ENCODE assay signal across 8 cellular contexts in genomic region chr20:5714261-5715041, GRCh38. TPM values are rescaled to one million over a fixed set of nuclear protein-coding genes. Genes with fewer than 3 reads are reported as not detected.
DNase-seq lines count a peak whose midpoint lies in the region; ATAC-seq and TF ChIP-seq lines count a peak whose summit lies in the region.

No MANE protein-coding gene starts in this region.

- H2AFZ ChIP-seq in mesenchymal stem cell (ENCODE audit: low read depth, low read length) = no peak overlapping the region

- H3K4ac ChIP-seq in mesenchymal stem cell (ENCODE audit: low read depth in 1 of 2, low read length in 2 of 2) = no peak overlapping the region

- no peak overlapping the region for H4K91ac ChIP-seq in mesenchymal stem cell (ENCODE audit: low read length)

- 71% methylated on average over 3 of the region's 4 CpGs for WGBS in mesenchymal stem cell

- no peak overlapping the region for H2BK5ac ChIP-seq in mesenchymal stem cell (ENCODE audit: low read depth, low read length, poor library complexity, severe bottlenecking)

- H3K79me1 ChIP-seq in mesenchymal stem cell (replicated peaks; ENCODE audit: low read length, poor library complexity, severe bottlenecking) = no peaks in the 10 kb centered on the region

- peaks cover 0 to 3% (median 0%) of the 10 kb centered on the region in 4 donors for H3K9me3 ChIP-seq in Peyer's patch
- H3K9me3 ChIP-seq in mesenchymal stem cell (ENCODE audit: control insufficient read depth, low read length) = peaks cover 15% of the 10 kb centered on the region

- H3K14ac ChIP-seq in mesenchymal stem cell (ENCODE audit: low read length in 2 of 2) = no peak overlapping the region

- H2BK120ac ChIP-seq in mesenchymal stem cell (ENCODE audit: low read depth, low read length) = no peak overlapping the region

- H3K27me3 ChIP-seq in Peyer's patch (no peaks in the 10 kb centered on the region), mesenchymal stem cell (ENCODE audit: control insufficient read depth in 1 of 2, insufficient read depth in 1 of 2, low read length in 2 of 2) (peaks cover 3 to 7% of the 10 kb centered on the region in 2 experiments)

- peak; percentile 54 for DNase-seq in GM12865 (ENCODE audit: low read depth)
- DNase-seq in Peyer's patch = peak in 2 of 3 donors; percentile 62 to 70
- peak; percentile 85 for DNase-seq in mesenchymal stem cell
- DNase-seq in NCI-H524 (lab: John Stamatoyannopoulos, UW) = no peak
- no peak for DNase-seq in superior temporal gyrus (ENCODE audit: extremely low spot score)
- no peak for DNase-seq in coronary artery (ENCODE audit: low spot score)

- H3K4me1 ChIP-seq in Peyer's patch (peaks cover 0 to 6% (median 0%) of the 10 kb centered on the region in 4 donors), mesenchymal stem cell (ENCODE audit: control insufficient read depth, insufficient read depth, low read depth, low read length) (peaks cover 2% of the 10 kb centered on the region)

- TF ChIP-seq POLR2A in Peyer's patch (IDR thresholded peaks at IDR 0.05) = no peak

- peak overlapping the region; percentile 51 for H3K4me3 Mint-ChIP-seq in activated naive CD4-positive, alpha-beta T cell treated with anti-CD3 and anti-CD28 coated beads, Interleukin-2, amount 50 U/mL, for 24 hours

- no peak for ATAC-seq in HG03280 (IDR thresholded peaks at IDR 0.05; ENCODE audit: unreplicated experiment)

- no peak for TF ChIP-seq CTCF in GM12865 (IDR thresholded peaks at IDR 0.05; ENCODE audit: insufficient read depth, low read depth, low read length, missing control alignments)
- TF ChIP-seq CTCF in Peyer's patch (IDR thresholded peaks at IDR 0.05) = no peak
- TF ChIP-seq CTCF in coronary artery (IDR thresholded peaks at IDR 0.05) = no peak

- no peak overlapping the region for H3K23ac ChIP-seq in mesenchymal stem cell (ENCODE audit: low read length in 2 of 2)

- no peak overlapping the region for H4K8ac ChIP-seq in mesenchymal stem cell (ENCODE audit: low read length)

- no peak overlapping the region for H2BK12ac ChIP-seq in mesenchymal stem cell (ENCODE audit: low read length in 2 of 2)

- H3K27ac Mint-ChIP-seq in activated naive CD4-positive, alpha-beta T cell treated with anti-CD3 and anti-CD28 coated beads, Interleukin-2, amount 50 U/mL, for 24 hours = peak overlapping the region; percentile 88

- no peak overlapping the region for H3K9ac ChIP-seq in mesenchymal stem cell (ENCODE audit: low read length)

- no peak overlapping the region for H3K4me2 ChIP-seq in mesenchymal stem cell (ENCODE audit: low read length, poor library complexity, severe bottlenecking)

- no peak overlapping the region for H2BK15ac ChIP-seq in mesenchymal stem cell (ENCODE audit: low read depth, poor library complexity, severe bottlenecking)

- no peaks in the 10 kb centered on the region for H3K27me3 Mint-ChIP-seq in activated naive CD4-positive, alpha-beta T cell treated with anti-CD3 and anti-CD28 coated beads, Interleukin-2, amount 50 U/mL, for 24 hours

- no peaks in the 10 kb centered on the region for H3K36me3 ChIP-seq in Peyer's patch
- no peaks in the 10 kb centered on the region for H3K36me3 ChIP-seq in mesenchymal stem cell (ENCODE audit: control insufficient read depth in 1 of 2, insufficient read depth in 2 of 2, low read depth in 1 of 2, low read length in 2 of 2)

- no peak overlapping the region for H3K18ac ChIP-seq in mesenchymal stem cell (ENCODE audit: low read depth in 1 of 2, low read length in 2 of 2)

- peaks cover 2% of the 10 kb centered on the region for H3K36me3 Mint-ChIP-seq in activated naive CD4-positive, alpha-beta T cell treated with anti-CD3 and anti-CD28 coated beads, Interleukin-2, amount 50 U/mL, for 24 hours

- H2AK5ac ChIP-seq in mesenchymal stem cell (ENCODE audit: low read length, severe bottlenecking) = no peak overlapping the region

- H3K27ac ChIP-seq in Peyer's patch (peak overlapping the region in 3 of 4 donors; percentile 27 to 39 (median 29)), mesenchymal stem cell (ENCODE audit: low read length, poor library complexity, severe bottlenecking) (no peak overlapping the region), coronary artery (no peak overlapping the region)

- H3K9me3 Mint-ChIP-seq in activated naive CD4-positive, alpha-beta T cell treated with anti-CD3 and anti-CD28 coated beads, Interleukin-2, amount 50 U/mL, for 24 hours = no peaks in the 10 kb centered on the region

- H3K4me3 ChIP-seq in GM12865 (ENCODE audit: low read depth, low read length) (no peak overlapping the region), Peyer's patch (no peak overlapping the region), mesenchymal stem cell (ENCODE audit: insufficient read depth in 1 of 2, low read depth in 1 of 2, low read length in 2 of 2) (no peak overlapping the region), coronary artery (no peak overlapping the region)

- H3K4me1 Mint-ChIP-seq in activated naive CD4-positive, alpha-beta T cell treated with anti-CD3 and anti-CD28 coated beads, Interleukin-2, amount 50 U/mL, for 24 hours = peaks cover 53% of the 10 kb centered on the region

RNA-seq across cellular contexts. Expression of gene SHLD1, which starts 35.8 kb away (rescaled TPM):
- 10 to 100 TPM in 3 of 4 donors, 1 to 10 TPM in 1; 8.4 to 15.5 (median 12.3) TPM for total RNA-seq in Peyer's patch
- polyA plus RNA-seq in mesenchymal stem cell (2013, experiment 1 of 2) = 5.1 TPM
- 5.0 TPM for polyA plus RNA-seq in mesenchymal stem cell (2013, experiment 2 of 2)

Comparison
In these comparisons a context has a peak if more than half of its experiments do, and no peak if none do; other contexts are left out.
1. DNase-seq: peak in GM12865 (single experiment), Peyer's patch (2 of 3) and mesenchymal stem cell (single experiment); none in NCI-H524 (0 of 2), superior temporal gyrus (single experiment) and coronary artery (single experiment).
2. H3K27ac ChIP-seq: peak in Peyer's patch (3 of 4); none in mesenchymal stem cell (single experiment) and coronary artery (0 of 2).